21 cellular contexts compared by ENCODE assay signal in the genomic region with DNA sequence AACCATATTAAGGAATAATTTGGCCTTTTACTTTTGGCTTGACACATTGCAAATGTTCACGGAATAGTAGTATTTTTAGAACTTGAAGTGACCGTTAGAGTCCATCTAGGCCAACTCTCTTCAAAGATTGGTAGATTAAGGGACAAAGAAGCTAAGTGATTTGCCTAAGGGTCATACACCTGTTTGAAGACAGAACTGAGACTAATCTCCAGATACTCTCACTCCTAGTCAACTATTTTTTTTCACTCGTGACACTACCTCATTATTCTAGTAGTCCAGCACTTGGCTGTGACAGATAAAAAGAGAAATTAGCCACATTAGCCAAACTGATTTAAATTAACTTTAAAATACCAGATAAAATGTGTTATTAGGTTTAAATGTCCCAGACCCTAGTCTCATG.
"Had no signal": no experiment of that assay in that cellular context is flagged by ENCODE, and none has a peak within 500 bp of the region (broad histone marks: within the 10 kb centered on the region; RNA-seq: fewer than 3 reads in every experiment).

No MANE protein-coding gene starts in this region.

- ATAC-seq: activated naive CD4-positive, alpha-beta T cell treated with anti-CD3 and anti-CD28 coated beads, Interleukin-2, amount 50 U/mL, for 72 hours; naive thymus-derived CD8-positive, alpha-beta T cell; stimulated activated memory B cell treated with anti-CD40 and anti-IgM and Interleukin-4, amounts not matched to agents 10 μg/mL and 1 μg/mL and 100 μg/mL, for 72 hours had no signal

- H3K27ac ChIP-seq: left ventricle myocardium inferior, neural progenitor cell, sigmoid colon, vagina had no signal

- H3K36me3 ChIP-seq: neural progenitor cell had no signal

- H3K27me3 ChIP-seq: neural progenitor cell, sigmoid colon, stomach, vagina had no signal

- H3K4me3 ChIP-seq: left ventricle myocardium inferior, neural progenitor cell, sigmoid colon, smooth muscle cell, stomach, vagina had no signal

- H3K4me1 Mint-ChIP-seq: central memory CD8-positive, alpha-beta T cell; mesothelial cell of epicardium; neural progenitor cell; stimulated activated memory B cell treated with anti-CD40 and anti-IgM and Interleukin-4, amounts not matched to agents 10 μg/mL and 1 μg/mL and 100 μg/mL, for 72 hours had no signal

- H3K9me3 Mint-ChIP-seq: activated CD4-positive, alpha-beta memory T cell treated with anti-CD3 and anti-CD28 coated beads, Interleukin-2, amount 10 ng/mL, durations not matched to agents 7 days and 5 days; central memory CD8-positive, alpha-beta T cell; naive thymus-derived CD8-positive, alpha-beta T cell; neural progenitor cell; stimulated activated memory B cell treated with anti-CD40 and anti-IgM and Interleukin-4, amounts not matched to agents 10 μg/mL and 1 μg/mL and 100 μg/mL, for 72 hours; type B pancreatic cell had no signal

- H3K27me3 Mint-ChIP-seq: activated CD4-positive, alpha-beta memory T cell treated with anti-CD3 and anti-CD28 coated beads, Interleukin-2, amount 10 ng/mL, durations not matched to agents 7 days and 5 days; activated CD4-positive, alpha-beta T cell treated with anti-CD3 and anti-CD28 coated beads, Interleukin-2, amount 10 ng/mL, durations not matched to agents 24 days and 14 days; central memory CD8-positive, alpha-beta T cell; naive thymus-derived CD8-positive, alpha-beta T cell; stimulated activated memory B cell treated with anti-CD40 and anti-IgM and Interleukin-4, amounts not matched to agents 10 μg/mL and 1 μg/mL and 100 μg/mL, for 72 hours; type B pancreatic cell had no signal

- DNase-seq: activated CD4-positive, alpha-beta memory T cell treated with anti-CD3 and anti-CD28 coated beads, Interleukin-2, amount 10 ng/mL, durations not matched to agents 7 days and 5 days; activated CD4-positive, alpha-beta T cell treated with anti-CD3 and anti-CD28 coated beads, Interleukin-2, amount 10 ng/mL, durations not matched to agents 24 days and 14 days; activated T-cell treated with anti-CD3 and anti-CD28 coated beads for 4 hours; effector memory CD4-positive, alpha-beta T cell; foreskin melanocyte; glutamatergic neuron; hypothalamus; left ventricle myocardium inferior; naive thymus-derived CD8-positive, alpha-beta T cell; sigmoid colon; stimulated activated CD4-positive, alpha-beta T cell treated with anti-CD3 and anti-CD28 coated beads, Interleukin-15, amount 100 ng/mL, for 24 hours; stomach; T-helper 9 cell had no signal

- H3K4me1 ChIP-seq: neural progenitor cell, sigmoid colon, vagina had no signal

- H3K4me3 Mint-ChIP-seq: activated CD4-positive, alpha-beta memory T cell treated with anti-CD3 and anti-CD28 coated beads, Interleukin-2, amount 10 ng/mL, durations not matched to agents 7 days and 5 days; activated CD4-positive, alpha-beta T cell treated with anti-CD3 and anti-CD28 coated beads, Interleukin-2, amount 10 ng/mL, durations not matched to agents 24 days and 14 days; central memory CD8-positive, alpha-beta T cell; mesothelial cell of epicardium; naive thymus-derived CD8-positive, alpha-beta T cell; neural progenitor cell; stimulated activated memory B cell treated with anti-CD40 and anti-IgM and Interleukin-4, amounts not matched to agents 10 μg/mL and 1 μg/mL and 100 μg/mL, for 72 hours; type B pancreatic cell had no signal

- H3K9me3 ChIP-seq: left ventricle myocardium inferior, sigmoid colon, stomach, vagina had no signal

- H3K27ac Mint-ChIP-seq: activated CD4-positive, alpha-beta memory T cell treated with anti-CD3 and anti-CD28 coated beads, Interleukin-2, amount 10 ng/mL, durations not matched to agents 7 days and 5 days; activated CD4-positive, alpha-beta T cell treated with anti-CD3 and anti-CD28 coated beads, Interleukin-2, amount 10 ng/mL, durations not matched to agents 24 days and 14 days; activated naive CD4-positive, alpha-beta T cell treated with anti-CD3 and anti-CD28 coated beads, Interleukin-2, amount 50 U/mL, for 72 hours; mesothelial cell of epicardium; naive thymus-derived CD8-positive, alpha-beta T cell; neural progenitor cell; stimulated activated memory B cell treated with anti-CD40 and anti-IgM and Interleukin-4, amounts not matched to agents 10 μg/mL and 1 μg/mL and 100 μg/mL, for 72 hours; type B pancreatic cell had no signal
